Comparison of ENCODE assay signal across 19 cellular contexts in genomic region chr1:27238032-27238431, GRCh38.
"Had no signal": no experiment of that assay in that cellular context is flagged by ENCODE, and none has a peak within 500 bp of the region (broad histone marks: within the 10 kb centered on the region; RNA-seq: fewer than 3 reads in every experiment).

No MANE protein-coding gene starts in this region.

- H3K4me1 ChIP-seq: prostate gland had no signal

- H3K27me3 ChIP-seq: body of pancreas, cardiac muscle cell, foreskin keratinocyte, left lung, testis, upper lobe of left lung had no signal

- H3K27me3 Mint-ChIP-seq: activated CD4-positive, alpha-beta memory T cell treated with anti-CD3 and anti-CD28 coated beads for 36 hours; activated naive CD4-positive, alpha-beta T cell treated with anti-CD3 and anti-CD28 coated beads, Interleukin-2, amount 10 ng/mL, durations not matched to agents 7 days and 5 days; naive thymus-derived CD8-positive, alpha-beta T cell; T-helper 17 cell had no signal

- ATAC-seq: body of pancreas; foreskin keratinocyte; left lung; naive thymus-derived CD8-positive, alpha-beta T cell; T-helper 17 cell had no signal

- H3K36me3 ChIP-seq: cardiac muscle cell, left lung, prostate gland, upper lobe of left lung had no signal

- H3K4me3 Mint-ChIP-seq: activated CD4-positive, alpha-beta memory T cell treated with anti-CD3 and anti-CD28 coated beads for 36 hours; activated naive CD4-positive, alpha-beta T cell treated with anti-CD3 and anti-CD28 coated beads, Interleukin-2, amount 10 ng/mL, durations not matched to agents 7 days and 5 days; T-helper 17 cell had no signal

- DNase-seq: activated CD4-positive, alpha-beta memory T cell treated with anti-CD3 and anti-CD28 coated beads for 36 hours; activated CD4-positive, alpha-beta T cell treated with anti-CD3 and anti-CD28 coated beads for 48 hours; activated effector memory CD4-positive, alpha-beta T cell treated with anti-CD3 and anti-CD28 coated beads, Interleukin-2, amount 50 U/mL, for 16 hours; activated naive CD4-positive, alpha-beta T cell treated with anti-CD3 and anti-CD28 coated beads, Interleukin-2, amount 10 ng/mL, durations not matched to agents 7 days and 5 days; anterior cingulate cortex; body of pancreas; cortex of kidney; foreskin keratinocyte; kidney glomerular epithelial cell; left lung; naive thymus-derived CD8-positive, alpha-beta T cell; stimulated activated CD4-positive, alpha-beta T cell treated with anti-CD3 and anti-CD28 coated beads, Interleukin-2, amount 100 ng/mL, for 48 hours; stimulated activated CD8-positive, alpha-beta memory T cell treated with anti-CD3 and anti-CD28 coated beads, Interleukin-4, amount 100 ng/mL, for 48 hours; stimulated activated naive CD4-positive, alpha-beta T cell; T-helper 17 cell; testis; upper lobe of left lung had no signal

- H3K9me3 Mint-ChIP-seq: activated CD4-positive, alpha-beta memory T cell treated with anti-CD3 and anti-CD28 coated beads for 36 hours; activated naive CD4-positive, alpha-beta T cell treated with anti-CD3 and anti-CD28 coated beads, Interleukin-2, amount 10 ng/mL, durations not matched to agents 7 days and 5 days had no signal

- H3K27ac Mint-ChIP-seq: activated CD4-positive, alpha-beta memory T cell treated with anti-CD3 and anti-CD28 coated beads for 36 hours; activated naive CD4-positive, alpha-beta T cell treated with anti-CD3 and anti-CD28 coated beads, Interleukin-2, amount 10 ng/mL, durations not matched to agents 7 days and 5 days; T-helper 17 cell had no signal

- H3K4me3 ChIP-seq: body of pancreas, cardiac muscle cell, left lung, prostate gland, testis, upper lobe of left lung had no signal

- H3K27ac ChIP-seq: body of pancreas, cardiac muscle cell, foreskin keratinocyte, left lung, prostate gland, testis, upper lobe of left lung had no signal

- H3K9me3 ChIP-seq: body of pancreas, left lung, prostate gland, testis, upper lobe of left lung had no signal
